In the genomic region with DNA sequence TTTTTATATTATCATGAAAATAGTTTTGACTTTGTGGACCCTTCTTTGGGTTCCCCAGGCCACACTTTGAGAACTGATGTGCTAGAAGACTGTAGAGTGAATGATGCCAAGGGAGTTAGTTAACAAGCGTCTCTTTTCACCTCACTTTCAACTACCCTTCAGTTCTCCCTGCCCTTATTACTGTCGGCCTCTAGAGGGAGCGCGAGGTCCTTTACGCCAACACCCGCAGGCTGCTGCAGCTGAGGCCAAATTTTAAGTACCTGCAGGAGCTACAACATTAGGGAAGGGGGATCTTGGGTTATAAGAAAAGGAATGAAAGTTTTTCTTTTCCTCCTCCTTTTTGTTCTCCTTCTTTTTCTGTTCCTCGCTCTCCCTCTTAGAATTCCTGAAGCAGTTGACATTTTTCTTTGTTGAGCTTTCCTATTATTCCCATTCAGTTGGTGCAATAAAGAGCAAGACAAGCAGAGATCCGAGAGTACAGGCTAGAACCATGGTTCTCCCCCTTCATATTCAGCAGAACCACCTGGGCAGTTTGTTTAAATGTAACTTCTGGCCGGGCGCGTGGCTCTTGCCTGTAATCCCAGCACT, we compare ENCODE assay signal across 8 cellular contexts.
A peak's percentile ranks its signal among the peaks of the same experiment; 100 is the strongest.
DNase-seq lines count a peak whose midpoint lies in the region; ATAC-seq and TF ChIP-seq lines count a peak whose summit lies in the region.

No MANE protein-coding gene starts in this region.

- DNase-seq in Caki2 (ENCODE audit: low read depth) (peak; percentile 56), activated T-cell treated with anti-CD3 and anti-CD28 coated beads for 1 hour (ENCODE audit: low read depth) (peak; percentile 55), esophagus muscularis mucosa (ENCODE audit: extremely low spot score) (no peak)
- peak; percentile 35 to 79 (median 60) for DNase-seq in naive thymus-derived CD8-positive, alpha-beta T cell

- TF ChIP-seq POLR2A in esophagus muscularis mucosa (IDR thresholded peaks at IDR 0.05; ENCODE audit: low read depth): no peak

- peak; percentile 96 for TF ChIP-seq CTCF in OCI-LY3 (IDR thresholded peaks at IDR 0.05; ENCODE audit: low read depth, low read length)
- TF ChIP-seq CTCF in esophagus muscularis mucosa (IDR thresholded peaks at IDR 0.05): peak; percentile 82 to 96 (median 86)

- H3K27me3 Mint-ChIP-seq in naive thymus-derived CD8-positive, alpha-beta T cell: peaks cover 0 to 2% (median 0%) of the 10 kb centered on the region in 5 donors
- no peaks in the 10 kb centered on the region for H3K27me3 Mint-ChIP-seq in stimulated activated memory B cell treated with anti-CD40 and anti-IgM and Interleukin-4, amounts not matched to agents 10 μg/mL and 1 μg/mL and 100 μg/mL, for 72 hours

- H3K79me2 ChIP-seq in OCI-LY3 (ENCODE audit: low read length): no peaks in the 10 kb centered on the region

- H3K9me3 Mint-ChIP-seq in naive thymus-derived CD8-positive, alpha-beta T cell: no peaks in the 10 kb centered on the region
- no peaks in the 10 kb centered on the region for H3K9me3 Mint-ChIP-seq in stimulated activated memory B cell treated with anti-CD40 and anti-IgM and Interleukin-4, amounts not matched to agents 10 μg/mL and 1 μg/mL and 100 μg/mL, for 72 hours

- ATAC-seq in GM19452 (IDR thresholded peaks at IDR 0.05; ENCODE audit: unreplicated experiment): peak; percentile 77
- peak; percentile 59 for ATAC-seq in HG03558 (IDR thresholded peaks at IDR 0.05; ENCODE audit: extremely low read depth, unreplicated experiment)
- peak; percentile 75 to 90 for ATAC-seq in naive thymus-derived CD8-positive, alpha-beta T cell
- peak; percentile 80 for ATAC-seq in stimulated activated memory B cell treated with anti-CD40 and anti-IgM and Interleukin-4, amounts not matched to agents 10 μg/mL and 1 μg/mL and 100 μg/mL, for 72 hours

- H2AFZ ChIP-seq in OCI-LY3 (ENCODE audit: low read depth, low read length): no peak overlapping the region

- peaks cover 12% of the 10 kb centered on the region for H3K4me1 ChIP-seq in OCI-LY3 (ENCODE audit: low read length)
- H3K4me1 ChIP-seq in esophagus muscularis mucosa: peaks cover 0 to 6% (median 0%) of the 10 kb centered on the region in 4 donors

- H3K27ac Mint-ChIP-seq in naive thymus-derived CD8-positive, alpha-beta T cell: no peak overlapping the region
- no peak overlapping the region for H3K27ac Mint-ChIP-seq in stimulated activated memory B cell treated with anti-CD40 and anti-IgM and Interleukin-4, amounts not matched to agents 10 μg/mL and 1 μg/mL and 100 μg/mL, for 72 hours

- 31% methylated on average over 11 of the region's 11 CpGs for WGBS in esophagus muscularis mucosa

- H3K4me3 Mint-ChIP-seq in naive thymus-derived CD8-positive, alpha-beta T cell: no peak overlapping the region
- H3K4me3 Mint-ChIP-seq in stimulated activated memory B cell treated with anti-CD40 and anti-IgM and Interleukin-4, amounts not matched to agents 10 μg/mL and 1 μg/mL and 100 μg/mL, for 72 hours: no peak overlapping the region

- no peaks in the 10 kb centered on the region for H3K36me3 Mint-ChIP-seq in naive thymus-derived CD8-positive, alpha-beta T cell
- no peaks in the 10 kb centered on the region for H3K36me3 Mint-ChIP-seq in stimulated activated memory B cell treated with anti-CD40 and anti-IgM and Interleukin-4, amounts not matched to agents 10 μg/mL and 1 μg/mL and 100 μg/mL, for 72 hours

- no peak for TF ChIP-seq EP300 in esophagus muscularis mucosa (IDR thresholded peaks at IDR 0.05)

- no peak overlapping the region for H3K4me3 ChIP-seq in OCI-LY3 (ENCODE audit: low read length)
- H3K4me3 ChIP-seq in esophagus muscularis mucosa: no peak overlapping the region

- POLR2A ChIA-PET in naive thymus-derived CD8-positive, alpha-beta T cell (lab: Charles Lee): no interaction called here

- in situ Hi-C loops in Caki2 (cut with HindIII; ENCODE audit: low pct_unique_long_range_greater_than_20kb, low sequenced_read_pairs): no loop called here

- H3K4me1 Mint-ChIP-seq in naive thymus-derived CD8-positive, alpha-beta T cell: no peaks in the 10 kb centered on the region
- H3K4me1 Mint-ChIP-seq in stimulated activated memory B cell treated with anti-CD40 and anti-IgM and Interleukin-4, amounts not matched to agents 10 μg/mL and 1 μg/mL and 100 μg/mL, for 72 hours: no peaks in the 10 kb centered on the region

- intact Hi-C loops in esophagus muscularis mucosa (cut with DNase I): loop anchor here (5.0 kb wide), 1 partner anchor 466 kb away; no protein-coding TSS in a partner anchor

- H3K27me3 ChIP-seq in OCI-LY3 (ENCODE audit: low read depth, low read length) (no peaks in the 10 kb centered on the region), esophagus muscularis mucosa (no peaks in the 10 kb centered on the region)

- H3K9ac ChIP-seq in OCI-LY3 (ENCODE audit: low read length): no peak overlapping the region

- H3K4me2 ChIP-seq in OCI-LY3 (ENCODE audit: low read length): 0 out of 2 replicates have a peak overlapping the region, but pooled peaks have one; percentile 22

- H4K20me1 ChIP-seq in OCI-LY3 (ENCODE audit: insufficient read depth, low read length): no peaks in the 10 kb centered on the region

- H3K27ac ChIP-seq in OCI-LY3 (ENCODE audit: low read length): no peak overlapping the region
- no peak overlapping the region for H3K27ac ChIP-seq in esophagus muscularis mucosa (replicated peaks in 1 of 4)

- H3K36me3 ChIP-seq in OCI-LY3 (replicated peaks; ENCODE audit: low read depth, low read length) (no peaks in the 10 kb centered on the region), esophagus muscularis mucosa (no peaks in the 10 kb centered on the region)

- H3K9me3 ChIP-seq in OCI-LY3 (ENCODE audit: insufficient read depth, low read length): no peaks in the 10 kb centered on the region
- no peaks in the 10 kb centered on the region for H3K9me3 ChIP-seq in esophagus muscularis mucosa
